ENCODE assay signal across 8 cellular contexts in the genomic region with DNA sequence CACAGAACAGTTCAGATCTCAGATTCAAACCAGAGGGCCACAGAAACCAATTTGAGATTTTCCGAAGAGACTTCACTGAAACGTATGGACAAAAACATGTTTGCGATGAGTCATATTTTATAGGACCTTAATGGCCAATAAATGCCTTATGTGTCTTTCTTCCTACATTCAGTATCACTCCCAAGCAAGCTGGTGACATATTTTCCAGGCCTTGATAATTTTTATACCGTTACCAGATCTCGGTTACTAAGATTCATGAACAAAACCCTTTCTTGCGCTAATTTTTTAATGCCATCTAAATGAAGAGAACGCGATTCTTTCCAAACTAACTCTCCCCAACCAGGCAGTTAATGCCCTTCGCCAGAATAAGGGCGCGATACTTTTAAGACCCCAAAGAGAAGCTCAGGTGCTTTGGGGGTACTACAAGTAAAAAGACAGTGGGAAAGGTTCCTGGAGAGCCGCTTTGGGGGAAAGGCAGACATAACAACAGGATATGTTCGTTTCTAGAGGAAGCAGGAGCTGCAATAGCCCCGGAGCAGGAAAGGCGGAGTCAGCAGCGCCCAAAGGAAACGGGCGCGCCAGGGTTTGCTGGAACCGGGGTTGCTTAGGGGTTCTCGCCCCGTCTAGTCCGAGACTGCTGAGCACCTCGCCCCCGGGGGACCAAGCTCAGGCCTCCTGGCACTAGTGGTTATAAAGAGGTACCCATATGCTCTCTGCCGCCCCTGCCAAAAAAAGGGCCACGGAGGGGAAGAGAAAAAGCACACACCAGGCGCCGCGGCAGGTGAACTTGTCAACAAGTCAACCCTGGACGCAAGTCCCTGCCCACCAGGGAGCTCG. TPM values are rescaled to one million over a fixed set of nuclear protein-coding genes. Genes with fewer than 3 reads are reported as not detected.
A peak's percentile ranks its signal among the peaks of the same experiment; 100 is the strongest.
DNase-seq lines count a peak whose midpoint lies in the region; ATAC-seq, FAIRE-seq and TF ChIP-seq lines count a peak whose summit lies in the region.

No MANE protein-coding gene starts in this region.

- peaks cover 24% of the 10 kb centered on the region for H3K27me3 Mint-ChIP-seq in chondrocyte (ENCODE audit: low read depth)

- peak; percentile 9 for DNase-seq in AG08396 (ENCODE audit: low spot score)
- peak; percentile 19 for DNase-seq in HTR-8/SVneo (ENCODE audit: insufficient read length, low spot score)
- peak; percentile 53 to 76 for DNase-seq in SHP77 (lab: John Stamatoyannopoulos, UW)
- DNase-seq in chondrocyte (ENCODE audit: low spot score): peak; percentile 72
- DNase-seq in kidney epithelial cell (ENCODE audit: low read depth): no peak
- DNase-seq in stimulated activated CD4-positive, alpha-beta T cell treated with anti-CD3 and anti-CD28 coated beads, Interleukin-15, amount 100 ng/mL, for 24 hours: peak; percentile 47

- H3K4me1 Mint-ChIP-seq in chondrocyte (ENCODE audit: low read depth): peaks cover 8% of the 10 kb centered on the region

- H3K4me3 ChIP-seq in kidney epithelial cell (ENCODE audit: low read depth, low read length): peak overlapping the region; percentile 81

- H3K36me3 Mint-ChIP-seq in chondrocyte (ENCODE audit: low read depth): peaks cover 2% of the 10 kb centered on the region

- peak overlapping the region; percentile 73 for H3K4me3 Mint-ChIP-seq in chondrocyte (ENCODE audit: unreplicated experiment)

- no peaks in the 10 kb centered on the region for H3K36me3 ChIP-seq in kidney epithelial cell (ENCODE audit: control insufficient read depth, insufficient read depth, low read length)

- no peak for TF ChIP-seq CTCF in chondrocyte (IDR thresholded peaks at IDR 0.05)
- TF ChIP-seq CTCF in kidney epithelial cell (IDR thresholded peaks at IDR 0.05; ENCODE audit: insufficient read depth, low read length, poor library complexity, severe bottlenecking): no peak

- ATAC-seq in GM18505 (IDR thresholded peaks at IDR 0.05; ENCODE audit: unreplicated experiment) (peak; percentile 22), GM18858 (IDR thresholded peaks at IDR 0.05; ENCODE audit: unreplicated experiment) (no peak)

- no peaks in the 10 kb centered on the region for H3K27me3 ChIP-seq in kidney epithelial cell (ENCODE audit: control insufficient read depth, insufficient read depth, low read length)

- FAIRE-seq in HTR-8/SVneo (lab: Jason Lieb, UNC): no peak

- peaks cover 9% of the 10 kb centered on the region for H3K9me3 Mint-ChIP-seq in chondrocyte (ENCODE audit: low read depth)

- TF ChIP-seq POLR2A in GM18505 (IDR thresholded peaks at IDR 0.05; ENCODE audit: borderline replicate concordance, extremely low read depth, insufficient read depth, insufficient read length): no peak

- H3K27ac Mint-ChIP-seq in chondrocyte (ENCODE audit: unreplicated experiment): peak overlapping the region; percentile 18

RNA-seq across cellular contexts. Expression of gene ICA1, which starts 0.9 kb away (rescaled TPM):
- total RNA-seq in chondrocyte: 2.2 to 5.0 TPM (median 3.7 TPM) in 3 replicates
- 20.7 and 22.1 TPM in 2 replicates for total RNA-seq in kidney epithelial cell
